Comparison of ENCODE assay signal across 8 cellular contexts in the genomic region with DNA sequence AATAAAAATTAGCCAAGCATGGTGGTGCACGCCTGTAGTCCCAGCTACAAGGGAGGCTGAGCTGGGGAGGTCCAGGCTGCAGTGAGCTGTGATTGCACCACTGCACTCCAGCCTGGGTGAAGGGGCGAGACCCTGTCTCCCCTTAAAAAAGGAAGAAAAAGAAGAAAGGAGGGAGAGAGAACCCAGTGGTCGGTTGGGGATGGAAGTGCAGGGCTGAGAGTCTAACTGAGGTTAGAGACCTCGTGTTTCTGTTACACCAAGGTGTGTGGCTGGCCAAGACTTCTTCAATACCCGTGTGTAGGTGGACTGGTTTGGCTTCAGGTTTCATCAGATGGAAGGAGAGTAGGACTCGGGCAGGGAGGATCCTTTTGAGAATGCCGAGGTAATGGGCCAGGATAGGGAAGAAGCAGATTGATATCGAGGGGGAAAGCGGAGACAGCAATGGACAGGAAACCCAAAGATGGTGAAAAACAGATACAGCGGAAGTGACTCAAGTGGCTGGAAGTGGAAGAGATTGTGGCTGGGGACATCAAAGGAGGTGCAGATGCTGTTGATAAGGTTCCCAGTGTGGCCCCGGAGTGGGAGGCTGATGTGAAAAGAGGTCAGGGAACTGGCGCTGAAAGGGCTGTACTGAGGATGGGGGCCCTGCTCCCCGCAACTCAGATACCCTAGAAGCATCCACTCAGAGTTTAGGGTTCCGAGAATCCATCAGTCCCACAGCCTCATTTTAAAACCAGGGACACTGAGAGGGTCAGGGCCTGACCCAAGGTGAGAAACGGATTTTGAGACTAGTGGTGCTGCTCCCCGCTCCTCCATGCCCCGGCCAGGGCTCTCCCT. TPM values are rescaled to one million over a fixed set of nuclear protein-coding genes. Genes with fewer than 3 reads are reported as not detected.
DNase-seq lines count a peak whose midpoint lies in the region; ATAC-seq, FAIRE-seq and TF ChIP-seq lines count a peak whose summit lies in the region.

No MANE protein-coding gene starts in this region.

- no peak overlapping the region for H3K4me3 ChIP-seq in endothelial cell of umbilical vein (replicated peaks in 1 of 3; ENCODE audit: insufficient read depth in 1 of 3, low read depth in 1 of 3, low read length in 3 of 3)
- peak overlapping the region in 1 of 3 donors; percentile 41 for H3K4me3 ChIP-seq in thyroid gland (replicated peaks in 1 of 3)

- TF ChIP-seq POLR2A in endothelial cell of umbilical vein (IDR thresholded peaks at IDR 0.05; ENCODE audit: low read depth, low read length) (no peak), thyroid gland (IDR thresholded peaks at IDR 0.05) (no peak)

- FAIRE-seq in endothelial cell of umbilical vein (lab: Jason Lieb, UNC) (peak; percentile 61), D721Med (lab: Jason Lieb, UNC) (no peak)

- peaks cover 14 to 22% of the 10 kb centered on the region in 2 experiments for H3K27me3 ChIP-seq in endothelial cell of umbilical vein (ENCODE audit: control insufficient read depth in 2 of 2, insufficient read depth in 2 of 2, low read length in 2 of 2)
- H3K27me3 ChIP-seq in thyroid gland: no peaks in the 10 kb centered on the region

- H3K27me3 Mint-ChIP-seq in activated CD4-positive, alpha-beta T cell treated with anti-CD3 and anti-CD28 coated beads, Interleukin-2, amount 10 ng/mL, durations not matched to agents 7 days and 5 days: peaks cover 30% of the 10 kb centered on the region

- peak; percentile 51 for DNase-seq in GM20000 (ENCODE audit: low spot score)
- peak; percentile 79 for DNase-seq in activated CD4-positive, alpha-beta T cell treated with anti-CD3 and anti-CD28 coated beads, Interleukin-2, amount 10 ng/mL, durations not matched to agents 7 days and 5 days
- no peak for DNase-seq in endothelial cell of umbilical vein (ENCODE audit: low read depth, low spot score)
- peak; percentile 64 to 67 for DNase-seq in stimulated activated CD4-positive, alpha-beta T cell treated with anti-CD3 and anti-CD28 coated beads, Interleukin-2, amount 100 ng/mL, for 24 hours
- DNase-seq in NCI-H2227 (lab: John Stamatoyannopoulos, UW; ENCODE audit: unreplicated experiment): no peak
- no peak for DNase-seq in thyroid gland
- no peak for DNase-seq in D721Med (ENCODE audit: insufficient read length, low spot score)

- TF ChIP-seq CTCF in GM20000 (IDR thresholded peaks at IDR 0.05; ENCODE audit: extremely low read depth, missing control alignments): no peak
- no peak for TF ChIP-seq CTCF in endothelial cell of umbilical vein (IDR thresholded peaks at IDR 0.05; ENCODE audit: extremely low read depth in 1 of 2, insufficient read depth in 1 of 2, low read depth in 1 of 2, low read length in 2 of 2)
- TF ChIP-seq CTCF in thyroid gland (IDR thresholded peaks at IDR 0.05): no peak
- no peak for TF ChIP-seq CTCF in D721Med (IDR thresholded peaks at IDR 0.05; ENCODE audit: insufficient read depth, missing control alignments)

- no peaks in the 10 kb centered on the region for H4K20me1 ChIP-seq in endothelial cell of umbilical vein (replicated peaks; ENCODE audit: control insufficient read depth, extremely low read depth, insufficient read depth, low read length)

- 60 to 66% methylated on average over 17 of the region's 17 CpGs for WGBS in thyroid gland, 2 donors

- peaks cover 4% of the 10 kb centered on the region for H3K4me1 ChIP-seq in endothelial cell of umbilical vein (ENCODE audit: control insufficient read depth, extremely low read depth, insufficient read depth, low read length)
- peaks cover 18 to 26% of the 10 kb centered on the region in 2 donors for H3K4me1 ChIP-seq in thyroid gland

- intact Hi-C loops in endothelial cell of umbilical vein (cut with micrococcal nuclease): no loop called here
- intact Hi-C loops in thyroid gland (cut with DNase I): no loop called here

- no peak for ATAC-seq in HG02759 (IDR thresholded peaks at IDR 0.05; ENCODE audit: unreplicated experiment)

- POLR2A ChIA-PET in activated CD4-positive, alpha-beta T cell treated with anti-CD3 and anti-CD28 coated beads, Interleukin-2, amount 10 ng/mL, durations not matched to agents 7 days and 5 days (lab: Charles Lee): no interaction called here
- POLR2A ChIA-PET in endothelial cell of umbilical vein (lab: Charles Lee): no interaction called here

- peaks cover 47% of the 10 kb centered on the region for H3K4me1 Mint-ChIP-seq in activated CD4-positive, alpha-beta T cell treated with anti-CD3 and anti-CD28 coated beads, Interleukin-2, amount 10 ng/mL, durations not matched to agents 7 days and 5 days

- H3K27ac Mint-ChIP-seq in activated CD4-positive, alpha-beta T cell treated with anti-CD3 and anti-CD28 coated beads, Interleukin-2, amount 10 ng/mL, durations not matched to agents 7 days and 5 days: peak overlapping the region; percentile 78

- CTCF ChIA-PET in activated CD4-positive, alpha-beta T cell treated with anti-CD3 and anti-CD28 coated beads, Interleukin-2, amount 10 ng/mL, durations not matched to agents 7 days and 5 days (lab: Charles Lee): interaction anchor here (0.6 kb wide), 2 partner anchors 15 to 38 kb away, joined by 3 to 4 read pairs; no protein-coding TSS in a partner anchor
- CTCF ChIA-PET in endothelial cell of umbilical vein (lab: Charles Lee): no interaction called here

- dilution Hi-C loops in endothelial cell of umbilical vein (cut with MboI; ENCODE audit: extremely low pct_ligation_motif_present, low sequenced_read_pairs): no loop called here

- H3K9me1 ChIP-seq in endothelial cell of umbilical vein (replicated peaks; ENCODE audit: control insufficient read depth, extremely low read depth, insufficient read depth, low read length): no peaks in the 10 kb centered on the region

- peak overlapping the region; percentile 46 for H3K4me3 Mint-ChIP-seq in activated CD4-positive, alpha-beta T cell treated with anti-CD3 and anti-CD28 coated beads, Interleukin-2, amount 10 ng/mL, durations not matched to agents 7 days and 5 days

- no peaks in the 10 kb centered on the region for H3K36me3 ChIP-seq in endothelial cell of umbilical vein (ENCODE audit: control insufficient read depth in 2 of 2, extremely low read depth in 1 of 2, insufficient read depth in 2 of 2, low read length in 2 of 2)
- H3K36me3 ChIP-seq in thyroid gland: no peaks in the 10 kb centered on the region

- peaks cover 3% of the 10 kb centered on the region for H3K9me3 Mint-ChIP-seq in activated CD4-positive, alpha-beta T cell treated with anti-CD3 and anti-CD28 coated beads, Interleukin-2, amount 10 ng/mL, durations not matched to agents 7 days and 5 days

- no TSS peak for BruUV-seq in endothelial cell of umbilical vein (replicated peaks; lab: Mats Ljungman, UMichigan)

- no peak overlapping the region for H3K27ac ChIP-seq in endothelial cell of umbilical vein (ENCODE audit: insufficient read depth, low read depth, low read length)
- H3K27ac ChIP-seq in thyroid gland: no peak overlapping the region

- no peak overlapping the region for H3K4me2 ChIP-seq in endothelial cell of umbilical vein (ENCODE audit: insufficient read depth, low read length)

- H3K9me3 ChIP-seq in endothelial cell of umbilical vein (replicated peaks; ENCODE audit: control insufficient read depth, insufficient read depth, low read length): no peaks in the 10 kb centered on the region
- H3K9me3 ChIP-seq in thyroid gland: no peaks in the 10 kb centered on the region

- no peak overlapping the region for H3K9ac ChIP-seq in endothelial cell of umbilical vein (replicated peaks; ENCODE audit: extremely low read depth, insufficient read depth, low read length)

- H2AFZ ChIP-seq in endothelial cell of umbilical vein (ENCODE audit: low read depth, low read length): no peak overlapping the region

- H3K79me2 ChIP-seq in endothelial cell of umbilical vein (ENCODE audit: control insufficient read depth, insufficient read depth, low read length): no peaks in the 10 kb centered on the region

- H3K36me3 Mint-ChIP-seq in activated CD4-positive, alpha-beta T cell treated with anti-CD3 and anti-CD28 coated beads, Interleukin-2, amount 10 ng/mL, durations not matched to agents 7 days and 5 days (ENCODE audit: low read depth): peaks cover under 1% of the 10 kb centered on the region

RNA-seq across cellular contexts. Expression of a gene that starts 0.7 kb away (rescaled TPM):
- under 1 TPM; 0.21 to 0.22 TPM for total RNA-seq in activated CD4-positive, alpha-beta T cell treated with anti-CD3 and anti-CD28 coated beads, Interleukin-2, amount 10 ng/mL, durations not matched to agents 7 days and 5 days
- not detected in 2 replicates for total RNA-seq in endothelial cell of umbilical vein
- not detected in 2 replicates for polyA plus RNA-seq in endothelial cell of umbilical vein
- not detected in 2 replicates for polyA plus RNA-seq in endothelial cell of umbilical vein (2011; cell fraction: cytosol; rRNA removed)
- not detected in 2 replicates for polyA plus RNA-seq in endothelial cell of umbilical vein (2011; cell fraction: nucleus; rRNA removed)
- not detected in 2 replicates for polyA plus RNA-seq in endothelial cell of umbilical vein (2012)
- 0.05 and 0.06 TPM in 2 replicates for polyA minus RNA-seq in endothelial cell of umbilical vein
- not detected for polyA minus RNA-seq in endothelial cell of umbilical vein (2011; cell fraction: cytosol; rRNA and poly(A)+ RNA removed)
- not detected in 2 replicates for polyA minus RNA-seq in endothelial cell of umbilical vein (2011; cell fraction: nucleus; rRNA and poly(A)+ RNA removed)
- 10 to 100 TPM in 1 of 4 donors, 1 to 10 TPM in 3; 4.8 to 10.9 (median 6.4) TPM for total RNA-seq in thyroid gland

RNA-seq across cellular contexts. Expression of a gene that starts 1.1 kb away (rescaled TPM):
- not detected for total RNA-seq in activated CD4-positive, alpha-beta T cell treated with anti-CD3 and anti-CD28 coated beads, Interleukin-2, amount 10 ng/mL, durations not matched to agents 7 days and 5 days
- total RNA-seq in endothelial cell of umbilical vein (not detected in 2 replicates), thyroid gland (not detected)
- polyA plus RNA-seq in endothelial cell of umbilical vein: not detected in 2 replicates
- polyA plus RNA-seq in endothelial cell of umbilical vein (2011; cell fraction: cytosol; rRNA removed): not detected in 2 replicates
- polyA plus RNA-seq in endothelial cell of umbilical vein (2011; cell fraction: nucleus; rRNA removed): not detected in 2 replicates
- not detected in 2 replicates for polyA plus RNA-seq in endothelial cell of umbilical vein (2012)
- not detected in 2 replicates for polyA minus RNA-seq in endothelial cell of umbilical vein
- not detected for polyA minus RNA-seq in endothelial cell of umbilical vein (2011; cell fraction: cytosol; rRNA and poly(A)+ RNA removed)
- not detected in 2 replicates for polyA minus RNA-seq in endothelial cell of umbilical vein (2011; cell fraction: nucleus; rRNA and poly(A)+ RNA removed)

RNA-seq across cellular contexts. Expression of a gene that starts 46.1 kb away (rescaled TPM):
- total RNA-seq in activated CD4-positive, alpha-beta T cell treated with anti-CD3 and anti-CD28 coated beads, Interleukin-2, amount 10 ng/mL, durations not matched to agents 7 days and 5 days: not detected
- not detected in 2 replicates for total RNA-seq in endothelial cell of umbilical vein
- polyA plus RNA-seq in endothelial cell of umbilical vein: not detected in 2 replicates
- not detected in 2 replicates for polyA plus RNA-seq in endothelial cell of umbilical vein (2011; cell fraction: cytosol; rRNA removed)
- not detected in 2 replicates for polyA plus RNA-seq in endothelial cell of umbilical vein (2011; cell fraction: nucleus; rRNA removed)
- not detected in 2 replicates for polyA plus RNA-seq in endothelial cell of umbilical vein (2012)
- not detected in 2 replicates for polyA minus RNA-seq in endothelial cell of umbilical vein
- not detected for polyA minus RNA-seq in endothelial cell of umbilical vein (2011; cell fraction: cytosol; rRNA and poly(A)+ RNA removed)
- not detected in 2 replicates for polyA minus RNA-seq in endothelial cell of umbilical vein (2011; cell fraction: nucleus; rRNA and poly(A)+ RNA removed)
- total RNA-seq in thyroid gland: not detected

Comparison
In these comparisons a context has a peak if more than half of its experiments do, and no peak if none do; other contexts are left out.
1. DNase-seq: peak in GM20000 (single experiment), activated CD4-positive, alpha-beta T cell treated with anti-CD3 and anti-CD28 coated beads, Interleukin-2, amount 10 ng/mL, durations not matched to agents 7 days and 5 days (single experiment) and stimulated activated CD4-positive, alpha-beta T cell treated with anti-CD3 and anti-CD28 coated beads, Interleukin-2, amount 100 ng/mL, for 24 hours (2 of 2); none in endothelial cell of umbilical vein (single experiment), NCI-H2227 (single experiment), thyroid gland (0 of 2) and D721Med (single experiment).